10 cellular contexts compared by ENCODE assay signal in the genomic region with DNA sequence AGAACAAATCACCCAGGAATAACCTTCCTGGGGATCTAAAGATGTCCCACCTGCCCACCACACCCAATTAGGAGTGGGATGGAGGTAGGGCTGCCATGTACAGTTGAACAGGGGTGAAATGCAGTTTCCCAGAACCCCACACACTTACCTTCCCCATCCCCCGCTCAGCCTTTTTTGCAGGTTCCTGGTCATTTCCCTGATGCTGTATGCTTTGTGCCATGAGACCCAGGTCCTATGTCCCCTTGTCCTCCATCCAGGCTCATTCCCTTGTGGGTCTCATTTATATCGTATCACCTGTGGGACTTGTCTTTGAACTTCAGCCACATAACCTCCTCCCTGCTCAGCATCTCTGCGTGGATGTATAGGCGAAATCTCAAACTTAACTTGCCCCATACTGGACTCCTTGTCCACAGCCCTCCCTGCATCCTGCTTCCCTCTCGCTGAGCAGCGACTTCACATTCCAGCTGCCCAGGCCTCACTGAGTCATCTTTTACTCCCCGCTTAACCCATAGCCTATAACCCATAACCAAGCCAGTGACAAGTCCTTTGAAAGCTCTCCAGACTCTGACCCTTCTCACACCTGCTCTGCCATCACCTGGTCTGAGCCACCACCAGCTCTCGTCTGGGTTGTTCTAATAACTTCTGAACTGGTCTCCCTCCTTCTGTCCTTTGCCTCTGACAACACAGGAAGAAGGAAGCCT. TPM values are rescaled to one million over a fixed set of nuclear protein-coding genes. Genes with fewer than 3 reads are reported as not detected.
DNase-seq lines count a peak whose midpoint lies in the region; ATAC-seq and TF ChIP-seq lines count a peak whose summit lies in the region.
"Had no signal": no experiment of that assay in that cellular context is flagged by ENCODE, and none has a peak within 500 bp of the region (broad histone marks: within the 10 kb centered on the region; RNA-seq: fewer than 3 reads in every experiment).

No MANE protein-coding gene starts in this region.

- H3K36me3 ChIP-seq in left ventricle myocardium inferior (peaks cover 12% of the 10 kb centered on the region), right atrium auricular region (peaks cover 13% of the 10 kb centered on the region), upper lobe of left lung (peaks cover 0 to 9% (median 4%) of the 10 kb centered on the region in 4 donors)

- POLR2A ChIA-PET in activated CD8-positive, alpha-beta T cell treated with anti-CD3 and anti-CD28 coated beads, Interleukin-2, amount 10 ng/mL, durations not matched to agents 7 days and 5 days (lab: Charles Lee): no interaction called here

- peak overlapping the region; percentile 8 for H3K27ac ChIP-seq in left ventricle myocardium inferior (replicated peaks)
- H3K27ac ChIP-seq in right atrium auricular region: no peak overlapping the region
- no peak overlapping the region for H3K27ac ChIP-seq in upper lobe of left lung
- H3K27ac ChIP-seq: parathyroid adenoma had no signal

- TF ChIP-seq POLR2A in upper lobe of left lung (IDR thresholded peaks at IDR 0.05): no peak

- 92 to 96% methylated on average over 8 of the region's 8 CpGs for WGBS in upper lobe of left lung, 2 donors

- no peak overlapping the region for H3K27ac Mint-ChIP-seq in activated CD8-positive, alpha-beta T cell treated with anti-CD3 and anti-CD28 coated beads, Interleukin-2, amount 10 ng/mL, durations not matched to agents 7 days and 5 days

- TF ChIP-seq CTCF in left ventricle myocardium inferior (IDR thresholded peaks at IDR 0.05; ENCODE audit: borderline replicate concordance) (no peak), right atrium auricular region (IDR thresholded peaks at IDR 0.05) (no peak), upper lobe of left lung (IDR thresholded peaks at IDR 0.05) (no peak)

- no peaks in the 10 kb centered on the region for H3K9me3 Mint-ChIP-seq in activated CD8-positive, alpha-beta T cell treated with anti-CD3 and anti-CD28 coated beads, Interleukin-2, amount 10 ng/mL, durations not matched to agents 7 days and 5 days (ENCODE audit: insufficient read depth)
- H3K9me3 Mint-ChIP-seq: central memory CD8-positive, alpha-beta T cell had no signal

- H3K27me3 ChIP-seq in left ventricle myocardium inferior (ENCODE audit: low read depth) (peaks cover 4% of the 10 kb centered on the region), right atrium auricular region (no peaks in the 10 kb centered on the region), upper lobe of left lung (peaks cover 0 to 5% (median 0%) of the 10 kb centered on the region in 4 donors)

- intact Hi-C loops in left ventricle myocardium inferior (cut with micrococcal nuclease): no loop called here

- no peak overlapping the region for H3K4me3 Mint-ChIP-seq in activated CD8-positive, alpha-beta T cell treated with anti-CD3 and anti-CD28 coated beads, Interleukin-2, amount 10 ng/mL, durations not matched to agents 7 days and 5 days
- H3K4me3 Mint-ChIP-seq: central memory CD8-positive, alpha-beta T cell had no signal

- peak; percentile 78 for ATAC-seq in SK-N-SH treated with all-trans-retinoic acid at 6 μM for 48 hours
- ATAC-seq in upper lobe of left lung (ENCODE audit: low FRiP score in 2 of 2): no peak
- ATAC-seq in activated CD8-positive, alpha-beta T cell treated with anti-CD3 and anti-CD28 coated beads, Interleukin-2, amount 10 ng/mL, durations not matched to agents 7 days and 5 days: no peak

- CTCF ChIA-PET in activated CD8-positive, alpha-beta T cell treated with anti-CD3 and anti-CD28 coated beads, Interleukin-2, amount 10 ng/mL, durations not matched to agents 7 days and 5 days (lab: Charles Lee): no interaction called here

- H3K27me3 Mint-ChIP-seq in activated CD8-positive, alpha-beta T cell treated with anti-CD3 and anti-CD28 coated beads, Interleukin-2, amount 10 ng/mL, durations not matched to agents 7 days and 5 days (ENCODE audit: low read depth): peaks cover 14% of the 10 kb centered on the region

- TF ChIP-seq EP300 in upper lobe of left lung (IDR thresholded peaks at IDR 0.05): no peak

- peaks cover 10% of the 10 kb centered on the region for H3K4me1 Mint-ChIP-seq in activated CD8-positive, alpha-beta T cell treated with anti-CD3 and anti-CD28 coated beads, Interleukin-2, amount 10 ng/mL, durations not matched to agents 7 days and 5 days (ENCODE audit: low read depth)
- H3K4me1 Mint-ChIP-seq: central memory CD8-positive, alpha-beta T cell had no signal

- DNase-seq in left ventricle myocardium inferior (no peak), right atrium auricular region (ENCODE audit: low spot score) (no peak), glomerular visceral epithelial cell (ENCODE audit: extremely low spot score) (peak; percentile 77), GOT3 (lab: John Stamatoyannopoulos, UW) (no peak), upper lobe of left lung (no peak), NCI-H345 treated with DMSO at 0.1 percent for 48 hours (lab: John Stamatoyannopoulos, UW; ENCODE audit: unreplicated experiment) (no peak)
- no peak for DNase-seq in activated CD8-positive, alpha-beta T cell treated with anti-CD3 and anti-CD28 coated beads, Interleukin-2, amount 10 ng/mL, durations not matched to agents 7 days and 5 days

- H3K4me1 ChIP-seq in left ventricle myocardium inferior (peaks cover 16% of the 10 kb centered on the region), right atrium auricular region (peaks cover 0 to 12% of the 10 kb centered on the region in 2 donors), upper lobe of left lung (peaks cover 0 to 11% (median 9%) of the 10 kb centered on the region in 4 donors)
- H3K4me1 ChIP-seq: parathyroid adenoma had no signal

- H3K9me3 ChIP-seq in left ventricle myocardium inferior (replicated peaks) (no peaks in the 10 kb centered on the region), right atrium auricular region (no peaks in the 10 kb centered on the region), upper lobe of left lung (no peaks in the 10 kb centered on the region)

- no peak overlapping the region for H3K4me3 ChIP-seq in left ventricle myocardium inferior
- H3K4me3 ChIP-seq in right atrium auricular region: no peak overlapping the region
- H3K4me3 ChIP-seq in upper lobe of left lung: no peak overlapping the region

- H3K36me3 Mint-ChIP-seq in activated CD8-positive, alpha-beta T cell treated with anti-CD3 and anti-CD28 coated beads, Interleukin-2, amount 10 ng/mL, durations not matched to agents 7 days and 5 days (ENCODE audit: low read depth): no peaks in the 10 kb centered on the region

TF ChIP-seq in SK-N-SH treated with all-trans-retinoic acid at 6 μM for 48 hours, 23 proteins besides CTCF, POLR2A, EP300 and RAD21 (continues in another document):
- TF ChIP-seq SNAI2 (CRISPR knock-in tag; IDR thresholded peaks at IDR 0.05) (no peak), ZC3H10 (CRISPR knock-in tag; IDR thresholded peaks at IDR 0.05) (no peak), OSR1 (CRISPR knock-in tag; IDR thresholded peaks at IDR 0.05) (no peak), ISL1 (CRISPR knock-in tag; IDR thresholded peaks at IDR 0.05) (no peak), ZFP30 (CRISPR knock-in tag; IDR thresholded peaks at IDR 0.05) (no peak), PPARA (CRISPR knock-in tag; IDR thresholded peaks at IDR 0.05; ENCODE audit: borderline replicate concordance) (no peak), ZNF8 (CRISPR knock-in tag; IDR thresholded peaks at IDR 0.05) (no peak), BACH2 (CRISPR knock-in tag; IDR thresholded peaks at IDR 0.05; ENCODE audit: borderline replicate concordance) (no peak), TCF4 (CRISPR knock-in tag; IDR thresholded peaks at IDR 0.05; ENCODE audit: borderline replicate concordance) (no peak), ARNTL (CRISPR knock-in tag; IDR thresholded peaks at IDR 0.05; ENCODE audit: borderline replicate concordance, low read depth) (no peak), ESRRG (CRISPR knock-in tag; IDR thresholded peaks at IDR 0.05) (no peak), ZFP3 (CRISPR knock-in tag; IDR thresholded peaks at IDR 0.05) (no peak), TOX (CRISPR knock-in tag; IDR thresholded peaks at IDR 0.05; ENCODE audit: borderline replicate concordance) (no peak), GLIS3 (CRISPR knock-in tag; IDR thresholded peaks at IDR 0.05) (no peak)
- TF ChIP-seq, protein P1, sequence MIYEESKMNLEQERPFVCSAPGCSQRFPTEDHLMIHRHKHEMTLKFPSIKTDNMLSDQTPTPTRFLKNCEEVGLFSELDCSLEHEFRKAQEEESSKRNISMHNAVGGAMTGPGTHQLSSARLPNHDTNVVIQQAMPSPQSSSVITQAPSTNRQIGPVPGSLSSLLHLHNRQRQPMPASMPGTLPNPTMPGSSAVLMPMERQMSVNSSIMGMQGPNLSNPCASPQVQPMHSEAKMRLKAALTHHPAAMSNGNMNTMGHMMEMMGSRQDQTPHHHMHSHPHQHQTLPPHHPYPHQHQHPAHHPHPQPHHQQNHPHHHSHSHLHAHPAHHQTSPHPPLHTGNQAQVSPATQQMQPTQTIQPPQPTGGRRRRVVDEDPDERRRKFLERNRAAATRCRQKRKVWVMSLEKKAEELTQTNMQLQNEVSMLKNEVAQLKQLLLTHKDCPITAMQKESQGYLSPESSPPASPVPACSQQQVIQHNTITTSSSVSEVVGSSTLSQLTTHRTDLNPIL (CRISPR knock-in tag; IDR thresholded peaks at IDR 0.05; ENCODE audit: low read depth): no peak
- TF ChIP-seq, protein P2, sequence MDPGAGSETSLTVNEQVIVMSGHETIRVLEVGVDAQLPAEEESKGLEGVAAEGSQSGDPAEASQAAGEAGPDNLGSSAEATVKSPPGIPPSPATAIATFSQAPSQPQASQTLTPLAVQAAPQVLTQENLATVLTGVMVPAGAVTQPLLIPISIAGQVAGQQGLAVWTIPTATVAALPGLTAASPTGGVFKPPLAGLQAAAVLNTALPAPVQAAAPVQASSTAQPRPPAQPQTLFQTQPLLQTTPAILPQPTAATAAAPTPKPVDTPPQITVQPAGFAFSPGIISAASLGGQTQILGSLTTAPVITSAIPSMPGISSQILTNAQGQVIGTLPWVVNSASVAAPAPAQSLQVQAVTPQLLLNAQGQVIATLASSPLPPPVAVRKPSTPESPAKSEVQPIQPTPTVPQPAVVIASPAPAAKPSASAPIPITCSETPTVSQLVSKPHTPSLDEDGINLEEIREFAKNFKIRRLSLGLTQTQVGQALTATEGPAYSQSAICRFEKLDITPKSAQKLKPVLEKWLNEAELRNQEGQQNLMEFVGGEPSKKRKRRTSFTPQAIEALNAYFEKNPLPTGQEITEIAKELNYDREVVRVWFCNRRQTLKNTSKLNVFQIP (CRISPR knock-in tag; IDR thresholded peaks at IDR 0.05; ENCODE audit: borderline replicate concordance, low read depth): no peak

RNA-seq across cellular contexts. Expression of a gene that starts 4.7 kb away (rescaled TPM):
- total RNA-seq in left ventricle myocardium inferior (not detected), right atrium auricular region (not detected), upper lobe of left lung (under 1 TPM in 3 of 6 donors, not detected in 3; 0.24 to 0.59 (median 0.34) TPM)
- not detected for total RNA-seq in activated CD8-positive, alpha-beta T cell treated with anti-CD3 and anti-CD28 coated beads, Interleukin-2, amount 10 ng/mL, durations not matched to agents 7 days and 5 days

RNA-seq across cellular contexts. Expression of a gene that starts 33.8 kb away (rescaled TPM):
- total RNA-seq in left ventricle myocardium inferior: 39.1 TPM
- 10 to 100 TPM; 24.1 to 31.0 TPM for total RNA-seq in right atrium auricular region
- 100 to 1,000 TPM in 1 of 6 donors, 10 to 100 TPM in 5; 39.1 to 173 (median 53.4) TPM for total RNA-seq in upper lobe of left lung
- total RNA-seq in activated CD8-positive, alpha-beta T cell treated with anti-CD3 and anti-CD28 coated beads, Interleukin-2, amount 10 ng/mL, durations not matched to agents 7 days and 5 days: 10 to 100 TPM; 71.3 to 74.9 TPM
